ENCODE assay signal across 19 cellular contexts in the genomic region with DNA sequence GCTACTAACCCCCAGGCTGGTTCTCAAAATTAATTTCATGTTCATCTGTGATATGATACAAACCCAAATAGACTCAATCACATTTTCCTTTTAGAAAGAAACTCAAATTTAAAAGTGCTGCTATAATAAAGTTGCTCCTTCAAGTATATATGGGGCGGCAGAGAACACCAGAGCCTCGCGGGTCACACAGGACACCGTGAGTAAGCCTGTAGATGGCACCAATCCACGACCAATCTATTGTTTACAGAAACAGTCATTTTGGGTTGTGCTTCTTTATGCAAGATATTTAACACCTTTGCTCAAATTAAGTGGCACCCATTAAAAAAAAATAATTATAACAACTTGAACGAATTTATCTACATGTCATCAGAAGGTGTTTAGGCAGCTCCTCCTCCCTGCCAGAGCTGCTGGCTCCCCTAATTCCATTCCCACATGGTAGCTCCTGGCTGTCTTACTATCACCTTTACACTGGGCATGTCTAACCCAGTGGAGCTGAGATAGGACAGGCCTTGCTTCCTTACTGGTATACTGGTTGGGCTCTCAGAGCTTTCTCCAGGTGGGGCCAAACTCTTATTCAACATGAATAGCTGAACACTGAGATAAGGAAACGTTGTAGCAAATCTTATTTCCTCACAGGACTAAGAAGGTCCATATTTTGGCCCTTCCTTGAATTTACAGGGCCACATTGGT.
DNase-seq lines count a peak whose midpoint lies in the region; ATAC-seq, FAIRE-seq and TF ChIP-seq lines count a peak whose summit lies in the region.
"Had no signal": no experiment of that assay in that cellular context is flagged by ENCODE, and none has a peak within 500 bp of the region (broad histone marks: within the 10 kb centered on the region; RNA-seq: fewer than 3 reads in every experiment).

No MANE protein-coding gene starts in this region.

- H2BK12ac ChIP-seq in H1 (ENCODE audit: low read depth, low read length): no peak overlapping the region

- H4K91ac ChIP-seq in H1 (replicated peaks; ENCODE audit: insufficient read length, low read length): no peak overlapping the region

- peak overlapping the region; percentile 33 for H2BK120ac ChIP-seq in H1 (replicated peaks; ENCODE audit: low read depth, low read length)

- POLR2A ChIA-PET in HepG2 (lab: Yijun Ruan, JAX) (no interaction called here), OCI-LY7 (lab: Charles Lee) (no interaction called here), H1 (lab: Charles Lee; ENCODE audit: partially characterized antibody) (interaction anchor here (0.6 kb wide), 1 partner anchor 91 kb away, joined by 3 read pairs; no protein-coding TSS in a partner anchor)

- no peak overlapping the region for H3K56ac ChIP-seq in H1 (replicated peaks; ENCODE audit: insufficient read length, low read depth, low read length)

- TF ChIP-seq RAD21 in HepG2 (CRISPR knock-in tag; IDR thresholded peaks at IDR 0.05) (no peak), H1 (IDR thresholded peaks at IDR 0.05 in 1 of 2, conservative IDR thresholded peaks at IDR 0.05 in 1 of 2; ENCODE audit: low read depth in 2 of 2, low read length in 2 of 2) (no peak)

- H4K20me1 ChIP-seq in HepG2 (ENCODE audit: insufficient read depth, low read length) (no peaks in the 10 kb centered on the region), OCI-LY7 (ENCODE audit: insufficient read depth, low read length) (no peaks in the 10 kb centered on the region), H1 (replicated peaks in 1 of 2; ENCODE audit: control insufficient read depth in 1 of 2, insufficient read depth in 2 of 2, low read length in 2 of 2) (no peaks in the 10 kb centered on the region)

- H3K27ac ChIP-seq in HepG2 (ENCODE audit: extremely low read length, insufficient read depth, low read length) (no peak overlapping the region), right lobe of liver (no peak overlapping the region), OCI-LY7 (ENCODE audit: low read depth, low read length, poor library complexity, severe bottlenecking) (no peak overlapping the region), H1 (ENCODE audit: low read depth, low read length) (no peak overlapping the region)
- H3K27ac ChIP-seq: A549, C4-2B, SJSA1 had no signal

- no peak overlapping the region for H3K4me2 ChIP-seq in HepG2 (ENCODE audit: low read depth, low read length)
- no peak overlapping the region for H3K4me2 ChIP-seq in OCI-LY7 (ENCODE audit: low read length)
- no peak overlapping the region for H3K4me2 ChIP-seq in H1 (ENCODE audit: insufficient read depth in 1 of 2, low read depth in 2 of 2, low read length in 2 of 2)
- H3K4me2 ChIP-seq: A549 had no signal

- WGBS in HepG2 (ENCODE audit: low lambda C conversion rate): 18% methylated on average over 7 of the region's 7 CpGs
- 58% methylated on average over 7 of the region's 7 CpGs for WGBS in right lobe of liver (ENCODE audit: insufficient coverage, low coverage, low lambda C conversion rate, missing lambda C conversion rate)
- 76% methylated on average over 7 of the region's 7 CpGs; no CpG with 5 or more reads in 1 of the 2 experiments for WGBS in H1 (ENCODE audit: extremely low coverage in 1 of 2, insufficient coverage in 1 of 2, insufficient read length in 1 of 2, insufficient replicate concordance in 2 of 2, low coverage in 1 of 2, low lambda C conversion rate in 2 of 2, missing lambda C conversion rate in 1 of 2), 2 experiments

- H3K9me2 ChIP-seq in OCI-LY7 (ENCODE audit: insufficient read depth, low read length): no peaks in the 10 kb centered on the region

- no peaks in the 10 kb centered on the region for H3K9me3 Mint-ChIP-seq in stimulated activated naive CD8-positive, alpha-beta T cell treated with anti-CD3 and anti-CD28 coated beads, Interleukin-15, amount 100 ng/mL, for 72 hours

- no peaks in the 10 kb centered on the region for H3K9me3 ChIP-seq in HepG2 (ENCODE audit: low read length)
- no peaks in the 10 kb centered on the region for H3K9me3 ChIP-seq in right lobe of liver
- H3K9me3 ChIP-seq in OCI-LY7 (ENCODE audit: low read length): no peaks in the 10 kb centered on the region
- H3K9me3 ChIP-seq in H1 (ENCODE audit: insufficient read depth in 2 of 2, low read depth in 1 of 2, low read length in 1 of 2): no peaks in the 10 kb centered on the region
- H3K9me3 ChIP-seq: A549, HAP-1, SJSA1 had no signal

- H3K4me1 Mint-ChIP-seq in stimulated activated naive CD8-positive, alpha-beta T cell treated with anti-CD3 and anti-CD28 coated beads, Interleukin-15, amount 100 ng/mL, for 72 hours: no peaks in the 10 kb centered on the region

- no peak overlapping the region for H3K23ac ChIP-seq in H1 (ENCODE audit: insufficient read length)

- H3K27ac Mint-ChIP-seq in stimulated activated naive CD8-positive, alpha-beta T cell treated with anti-CD3 and anti-CD28 coated beads, Interleukin-15, amount 100 ng/mL, for 72 hours: no peak overlapping the region

- 0 out of 2 replicates have a peak overlapping the region, but pooled peaks have one; percentile 22 for H2BK15ac ChIP-seq in H1 (ENCODE audit: low read length)

- H3K36me3 ChIP-seq in HepG2 (replicated peaks in 1 of 2; ENCODE audit: control insufficient read depth in 1 of 2, insufficient read depth in 2 of 2, low read length in 2 of 2) (no peaks in the 10 kb centered on the region), right lobe of liver (no peaks in the 10 kb centered on the region), OCI-LY7 (ENCODE audit: insufficient read depth, low read length) (no peaks in the 10 kb centered on the region), H1 (ENCODE audit: control insufficient read depth in 2 of 4, insufficient read depth in 4 of 4, low read length in 3 of 4) (no peaks in the 10 kb centered on the region)
- H3K36me3 ChIP-seq: HAP-1 had no signal

- no peaks in the 10 kb centered on the region for H3K23me2 ChIP-seq in H1 (ENCODE audit: low read depth, low read length)

- TF ChIP-seq CTCF in HepG2 (CRISPR knock-in tag; IDR thresholded peaks at IDR 0.05) (peak; percentile 25; the same call in 1 of the 2 replicates), right lobe of liver (IDR thresholded peaks at IDR 0.05) (no peak), OCI-LY7 (conservative IDR thresholded peaks at IDR 0.05; ENCODE audit: low read length) (peak; percentile 35; the same call in 1 of the 2 replicates), H1 (IDR thresholded peaks at IDR 0.05; ENCODE audit: control extremely low read depth in 1 of 3, insufficient read depth in 1 of 3, low read depth in 1 of 3, low read length in 3 of 3) (no peak)

- DNase-seq in HepG2 (ENCODE audit: low spot score) (no peak), right lobe of liver (no peak), OCI-LY7 (ENCODE audit: low spot score) (peak; percentile 3), H1 (ENCODE audit: low read depth in 1 of 2, low spot score in 2 of 2) (no peak), pons (ENCODE audit: low spot score) (peak; percentile 32), inferior parietal cortex (ENCODE audit: extremely low spot score) (no peak), GM12892 (ENCODE audit: insufficient read length) (no peak)
- no peak for DNase-seq in stimulated activated naive CD8-positive, alpha-beta T cell treated with anti-CD3 and anti-CD28 coated beads, Interleukin-15, amount 100 ng/mL, for 72 hours
- DNase-seq: DMS79 treated with DMSO at 0.1 percent for 48 hours, GDM1, NCI-H2107, NCI-H446, NCI-H774, SW 1271 had no signal

- H2BK5ac ChIP-seq in H1 (ENCODE audit: low read depth, low read length): no peak overlapping the region

- no peak overlapping the region for H3K9ac ChIP-seq in HepG2 (ENCODE audit: insufficient read depth, low read depth, low read length)
- no peak overlapping the region for H3K9ac ChIP-seq in H1 (replicated peaks in 1 of 4; ENCODE audit: extremely low read depth in 1 of 4, low read depth in 3 of 4, low read length in 3 of 4)

- intact Hi-C loops in HepG2 (cut with micrococcal nuclease; ENCODE audit: unreplicated experiment) (no loop called here), right lobe of liver (cut with DNase I) (no loop called here), OCI-LY7 (cut with micrococcal nuclease; ENCODE audit: unreplicated experiment) (no loop called here)

- FAIRE-seq in HepG2 (lab: Jason Lieb, UNC): no peak
- no peak for FAIRE-seq in H1 (lab: Jason Lieb, UNC)
- no peak for FAIRE-seq in GM12892 (lab: Jason Lieb, UNC)
- FAIRE-seq: A549, HTR-8/SVneo had no signal

- H3K79me2 ChIP-seq in HepG2 (ENCODE audit: insufficient read depth, low read length) (no peaks in the 10 kb centered on the region), OCI-LY7 (ENCODE audit: insufficient read depth, low read depth, low read length) (no peaks in the 10 kb centered on the region), H1 (ENCODE audit: control insufficient read depth in 1 of 2, insufficient read depth in 2 of 2, low read length in 2 of 2) (no peaks in the 10 kb centered on the region)

- no peak for TF ChIP-seq EP300 in HepG2 (IDR thresholded peaks at IDR 0.05; ENCODE audit: low read depth in 2 of 2, low read length in 2 of 2)
- no peak for TF ChIP-seq EP300 in HepG2 (CRISPR knock-in tag; IDR thresholded peaks at IDR 0.05; ENCODE audit: borderline replicate concordance)
- TF ChIP-seq EP300 in H1 (IDR thresholded peaks at IDR 0.05; ENCODE audit: borderline replicate concordance in 1 of 2, low read depth in 2 of 2, low read length in 2 of 2): no peak

- BruUV-seq in HepG2 (replicated peaks; lab: Mats Ljungman, UMichigan) (no TSS peak), OCI-LY7 (replicated peaks; lab: Mats Ljungman, UMichigan) (no TSS peak)

- H3K4me3 Mint-ChIP-seq in stimulated activated naive CD8-positive, alpha-beta T cell treated with anti-CD3 and anti-CD28 coated beads, Interleukin-15, amount 100 ng/mL, for 72 hours: no peak overlapping the region

- CTCF ChIA-PET in HepG2 (lab: Yijun Ruan, JAX; ENCODE audit: low intra/inter-chr PET ratio, low total read pairs) (no interaction called here), OCI-LY7 (lab: Charles Lee; ENCODE audit: unreplicated experiment) (no interaction called here), H1 (lab: Charles Lee; ENCODE audit: partially characterized antibody) (interaction anchor here (0.8 to 2.0 kb wide), 6 partner anchors 12 to 157 kb away, joined by 3 to 5 read pairs (median 3); no protein-coding TSS in a partner anchor)

- H3K4me1 ChIP-seq in HepG2 (ENCODE audit: insufficient read depth, low read length) (no peaks in the 10 kb centered on the region), right lobe of liver (no peaks in the 10 kb centered on the region), OCI-LY7 (ENCODE audit: insufficient read depth, low read length, poor library complexity, severe bottlenecking) (no peaks in the 10 kb centered on the region), H1 (replicated peaks in 1 of 4; ENCODE audit: control insufficient read depth in 3 of 4, insufficient read depth in 4 of 4, low read length in 3 of 4) (no peaks in the 10 kb centered on the region)
- H3K4me1 ChIP-seq: A549, HAP-1 had no signal

- no peak overlapping the region for H3K18ac ChIP-seq in H1 (ENCODE audit: extremely low read depth, low read length)

- no peak overlapping the region for H3K4me3 ChIP-seq in HepG2 (replicated peaks in 1 of 3; ENCODE audit: insufficient read depth in 1 of 3, low read depth in 2 of 3, low read length in 3 of 3)
- no peak overlapping the region for H3K4me3 ChIP-seq in right lobe of liver
- H3K4me3 ChIP-seq in OCI-LY7 (ENCODE audit: low read depth, low read length, poor library complexity, severe bottlenecking): no peak overlapping the region
- H3K4me3 ChIP-seq in H1 (ENCODE audit: extremely low read depth in 1 of 4, insufficient read depth in 2 of 4, low read depth in 3 of 4, low read length in 4 of 4): no peak overlapping the region
- H3K4me3 ChIP-seq: A549, HAP-1, SJSA1 had no signal

- no peaks in the 10 kb centered on the region for H3K27me3 Mint-ChIP-seq in stimulated activated naive CD8-positive, alpha-beta T cell treated with anti-CD3 and anti-CD28 coated beads, Interleukin-15, amount 100 ng/mL, for 72 hours

- no peak for ATAC-seq in HepG2
- ATAC-seq in right lobe of liver: no peak
- ATAC-seq in stimulated activated naive CD8-positive, alpha-beta T cell treated with anti-CD3 and anti-CD28 coated beads, Interleukin-15, amount 100 ng/mL, for 72 hours: no peak
- ATAC-seq: A549 had no signal

- peak overlapping the region; percentile 24 for H4K5ac ChIP-seq in H1 (ENCODE audit: insufficient read length, low read depth, low read length)

- no peak overlapping the region for H4K8ac ChIP-seq in H1 (ENCODE audit: extremely low read depth, insufficient read depth, low read length)

- no peak overlapping the region for H3K14ac ChIP-seq in H1 (ENCODE audit: insufficient read length)

- H2AFZ ChIP-seq in HepG2 (ENCODE audit: low read length): no peak overlapping the region
- H2AFZ ChIP-seq in OCI-LY7 (ENCODE audit: low read length): no peak overlapping the region
- no peak overlapping the region for H2AFZ ChIP-seq in H1 (ENCODE audit: low read length)

- in situ Hi-C loops in HepG2 (cut with HindIII; ENCODE audit: extremely low pct_ligation_motif_present, low pct_unique_long_range_greater_than_20kb): no loop called here

- TF ChIP-seq POLR2A in HepG2 (IDR thresholded peaks at IDR 0.05; ENCODE audit: insufficient read depth in 1 of 2, low read depth in 2 of 2, low read length in 2 of 2): no peak
- no peak for TF ChIP-seq POLR2A in right lobe of liver (IDR thresholded peaks at IDR 0.05)
- no peak for TF ChIP-seq POLR2A in H1 (IDR thresholded peaks at IDR 0.05; ENCODE audit: control extremely low read depth in 1 of 2, low read depth in 2 of 2, low read length in 2 of 2)
- TF ChIP-seq POLR2A in GM12892 (IDR thresholded peaks at IDR 0.05; ENCODE audit: low read depth, low read length): no peak

- no peak overlapping the region for H3K4ac ChIP-seq in H1 (replicated peaks; ENCODE audit: insufficient read length, low read depth, low read length)

- H3K79me1 ChIP-seq in H1 (ENCODE audit: low read depth, low read length): no peaks in the 10 kb centered on the region

- H2BK20ac ChIP-seq in H1 (ENCODE audit: low read length): no peak overlapping the region

- H3K27me3 ChIP-seq in HepG2 (ENCODE audit: control insufficient read depth in 1 of 2, insufficient read depth in 2 of 2, low read length in 2 of 2): no peaks in the 10 kb centered on the region
- no peaks in the 10 kb centered on the region for H3K27me3 ChIP-seq in right lobe of liver
- no peaks in the 10 kb centered on the region for H3K27me3 ChIP-seq in H1 (replicated peaks in 1 of 4; ENCODE audit: control insufficient read depth in 3 of 4, extremely low read depth in 1 of 4, insufficient read depth in 3 of 4, low read length in 3 of 4)
- H3K27me3 ChIP-seq: SJSA1 had no signal

- no peak overlapping the region for H2AK5ac ChIP-seq in H1 (ENCODE audit: low read depth, low read length)

Comparison
In these comparisons a context has a peak if more than half of its experiments do, and no peak if none do; other contexts are left out.
1. CTCF ChIP-seq: peak in HepG2 (single experiment) and OCI-LY7 (single experiment); none in right lobe of liver (0 of 4) and H1 (0 of 3).
2. DNase-seq: peak in OCI-LY7 (single experiment) and pons (single experiment); none in HepG2 (single experiment), right lobe of liver (0 of 3), H1 (0 of 2), inferior parietal cortex (single experiment), GM12892 (single experiment) and stimulated activated naive CD8-positive, alpha-beta T cell treated with anti-CD3 and anti-CD28 coated beads, Interleukin-15, amount 100 ng/mL, for 72 hours (0 of 2).